In the genomic region with DNA sequence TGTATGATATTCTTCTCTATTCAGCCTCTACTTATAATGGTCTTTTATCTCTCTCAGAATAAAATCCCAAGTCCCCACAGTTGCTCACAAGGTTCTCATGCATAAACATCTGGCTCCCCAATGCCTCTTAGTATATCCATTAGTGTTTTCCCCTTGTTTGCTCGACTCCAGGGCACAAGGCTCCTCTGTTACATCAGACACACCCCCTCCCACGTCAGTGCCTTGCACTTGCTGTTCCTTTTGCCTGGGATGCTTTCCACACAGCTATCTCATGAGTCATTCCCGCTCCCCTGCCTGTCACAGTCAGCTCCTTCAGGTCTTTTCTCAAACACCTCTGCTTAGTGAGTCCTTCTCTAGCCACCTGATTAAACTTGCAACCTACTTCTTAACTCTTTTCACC, we compare ENCODE assay signal across 14 cellular contexts.
DNase-seq lines count a peak whose midpoint lies in the region; ATAC-seq and TF ChIP-seq lines count a peak whose summit lies in the region.
"Had no signal": no experiment of that assay in that cellular context is flagged by ENCODE, and none has a peak within 500 bp of the region (broad histone marks: within the 10 kb centered on the region; RNA-seq: fewer than 3 reads in every experiment).

No MANE protein-coding gene starts in this region.

- H3K36me3 Mint-ChIP-seq in naive thymus-derived CD8-positive, alpha-beta T cell = no peaks in the 10 kb centered on the region

- POLR2A ChIA-PET in naive thymus-derived CD8-positive, alpha-beta T cell (lab: Charles Lee) = no interaction called here

- ATAC-seq in SK-N-SH treated with all-trans-retinoic acid at 6 μM for 48 hours = no peak
- no peak for ATAC-seq in naive thymus-derived CD8-positive, alpha-beta T cell
- ATAC-seq: activated T-cell treated with anti-CD3 and anti-CD28 coated beads, Interleukin-2, amount 50 U/mL, for 72 hours; body of pancreas; HepG2; left lobe of liver had no signal

- H3K27me3 Mint-ChIP-seq in naive thymus-derived CD8-positive, alpha-beta T cell = no peaks in the 10 kb centered on the region

- peak overlapping the region in 58 of 59 donors; percentile 49 to 96 (median 87) for H3K27ac ChIP-seq in dorsolateral prefrontal cortex
- H3K27ac ChIP-seq: body of pancreas had no signal

- intact Hi-C loops in dorsolateral prefrontal cortex (cut with DNase I) = loop anchor here in 1 of 2 donors (5.0 kb wide), 1 partner anchor 260 kb away; the partner anchor contains the start of gene IL1RAPL1

- no peak overlapping the region for H3K4me3 Mint-ChIP-seq in naive thymus-derived CD8-positive, alpha-beta T cell
- H3K4me3 Mint-ChIP-seq: activated T-cell treated with anti-CD3 and anti-CD28 coated beads, Interleukin-2, amount 50 U/mL, for 72 hours had no signal

- peaks cover 0 to 16% (median 3%) of the 10 kb centered on the region in 9 donors for H3K9me3 Mint-ChIP-seq in naive thymus-derived CD8-positive, alpha-beta T cell

- H3K27me3 ChIP-seq in dorsolateral prefrontal cortex = peaks cover 0 to 48% (median 0%) of the 10 kb centered on the region in 45 donors
- H3K27me3 ChIP-seq: body of pancreas had no signal

- TF ChIP-seq CTCF in dorsolateral prefrontal cortex (IDR thresholded peaks at IDR 0.05 in 54 of 56, conservative IDR thresholded peaks at IDR 0.05 in 2 of 56; ENCODE audit: low read depth in 1 of 56, partially characterized antibody in 56 of 56) = peak in 3 of 56 donors; percentile 7 to 17 (median 15)

- H3K27ac Mint-ChIP-seq in naive thymus-derived CD8-positive, alpha-beta T cell = no peak overlapping the region
- H3K27ac Mint-ChIP-seq: activated T-cell treated with anti-CD3 and anti-CD28 coated beads, Interleukin-2, amount 50 U/mL, for 72 hours had no signal

- peak overlapping the region in 1 of 59 donors; percentile 28 for H3K4me3 ChIP-seq in dorsolateral prefrontal cortex
- H3K4me3 ChIP-seq: body of pancreas had no signal

- H3K4me1 Mint-ChIP-seq in naive thymus-derived CD8-positive, alpha-beta T cell = no peaks in the 10 kb centered on the region

- DNase-seq in M059J (ENCODE audit: low read depth) (peak; percentile 42), dorsolateral prefrontal cortex (peak; percentile 4 to 90 (median 75)), inferior parietal cortex (ENCODE audit: extremely low spot score) (peak; percentile 60), superior temporal gyrus (ENCODE audit: extremely low spot score) (peak; percentile 86), NCI-H82 (lab: John Stamatoyannopoulos, UW) (no peak)
- DNase-seq in naive thymus-derived CD8-positive, alpha-beta T cell = no peak
- DNase-seq: activated CD4-positive, CD25-positive, alpha-beta regulatory T cell; activated T-cell treated with anti-CD3 and anti-CD28 coated beads, Interleukin-2, amount 50 U/mL, for 72 hours; NCI-H1436; stimulated activated CD4-positive, alpha-beta T cell treated with anti-CD3 and anti-CD28 coated beads, Interleukin-4, amount 100 ng/mL, for 24 hours had no signal

TF ChIP-seq in SK-N-SH treated with all-trans-retinoic acid at 6 μM for 48 hours, 23 proteins besides CTCF, POLR2A, EP300 and RAD21:
- TF ChIP-seq, protein P1, sequence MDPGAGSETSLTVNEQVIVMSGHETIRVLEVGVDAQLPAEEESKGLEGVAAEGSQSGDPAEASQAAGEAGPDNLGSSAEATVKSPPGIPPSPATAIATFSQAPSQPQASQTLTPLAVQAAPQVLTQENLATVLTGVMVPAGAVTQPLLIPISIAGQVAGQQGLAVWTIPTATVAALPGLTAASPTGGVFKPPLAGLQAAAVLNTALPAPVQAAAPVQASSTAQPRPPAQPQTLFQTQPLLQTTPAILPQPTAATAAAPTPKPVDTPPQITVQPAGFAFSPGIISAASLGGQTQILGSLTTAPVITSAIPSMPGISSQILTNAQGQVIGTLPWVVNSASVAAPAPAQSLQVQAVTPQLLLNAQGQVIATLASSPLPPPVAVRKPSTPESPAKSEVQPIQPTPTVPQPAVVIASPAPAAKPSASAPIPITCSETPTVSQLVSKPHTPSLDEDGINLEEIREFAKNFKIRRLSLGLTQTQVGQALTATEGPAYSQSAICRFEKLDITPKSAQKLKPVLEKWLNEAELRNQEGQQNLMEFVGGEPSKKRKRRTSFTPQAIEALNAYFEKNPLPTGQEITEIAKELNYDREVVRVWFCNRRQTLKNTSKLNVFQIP (CRISPR knock-in tag; IDR thresholded peaks at IDR 0.05; ENCODE audit: borderline replicate concordance, low read depth) = no peak
- TF ChIP-seq, protein P2, sequence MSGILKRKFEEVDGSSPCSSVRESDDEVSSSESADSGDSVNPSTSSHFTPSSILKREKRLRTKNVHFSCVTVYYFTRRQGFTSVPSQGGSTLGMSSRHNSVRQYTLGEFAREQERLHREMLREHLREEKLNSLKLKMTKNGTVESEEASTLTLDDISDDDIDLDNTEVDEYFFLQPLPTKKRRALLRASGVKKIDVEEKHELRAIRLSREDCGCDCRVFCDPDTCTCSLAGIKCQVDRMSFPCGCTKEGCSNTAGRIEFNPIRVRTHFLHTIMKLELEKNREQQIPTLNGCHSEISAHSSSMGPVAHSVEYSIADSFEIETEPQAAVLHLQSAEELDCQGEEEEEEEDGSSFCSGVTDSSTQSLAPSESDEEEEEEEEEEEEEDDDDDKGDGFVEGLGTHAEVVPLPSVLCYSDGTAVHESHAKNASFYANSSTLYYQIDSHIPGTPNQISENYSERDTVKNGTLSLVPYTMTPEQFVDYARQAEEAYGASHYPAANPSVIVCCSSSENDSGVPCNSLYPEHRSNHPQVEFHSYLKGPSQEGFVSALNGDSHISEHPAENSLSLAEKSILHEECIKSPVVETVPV (CRISPR knock-in tag; IDR thresholded peaks at IDR 0.05) = no peak
- TF ChIP-seq ZNF70 (CRISPR knock-in tag; IDR thresholded peaks at IDR 0.05) (no peak), OSR1 (CRISPR knock-in tag; IDR thresholded peaks at IDR 0.05) (no peak), ZNF565 (CRISPR knock-in tag; conservative IDR thresholded peaks at IDR 0.05; ENCODE audit: low read depth) (no peak), ESRRG (CRISPR knock-in tag; IDR thresholded peaks at IDR 0.05) (no peak), TSHZ2 (CRISPR knock-in tag; IDR thresholded peaks at IDR 0.05) (no peak), GLIS3 (CRISPR knock-in tag; IDR thresholded peaks at IDR 0.05) (no peak)

Comparison
In these comparisons a context has a peak if more than half of its experiments do, and no peak if none do; other contexts are left out.
1. DNase-seq: peak in M059J (single experiment), dorsolateral prefrontal cortex (10 of 10), inferior parietal cortex (single experiment) and superior temporal gyrus (single experiment); none in NCI-H82 (single experiment) and naive thymus-derived CD8-positive, alpha-beta T cell (0 of 10).